Comparison of ENCODE assay signal across 11 cellular contexts in genomic region chr6:119055069-119055468, GRCh38. TPM values are rescaled to one million over a fixed set of nuclear protein-coding genes. Genes with fewer than 3 reads are reported as not detected.
"Had no signal": no experiment of that assay in that cellular context is flagged by ENCODE, and none has a peak within 500 bp of the region (broad histone marks: within the 10 kb centered on the region; RNA-seq: fewer than 3 reads in every experiment).

No MANE protein-coding gene starts in this region.

- H3K4me3 ChIP-seq: GM23338, K562 had no signal

- DNase-seq: H9, HCEC 1CT, HFFc6, IMR-90, KG1 had no signal

- FAIRE-seq: H1, H54, HTR-8/SVneo, K562 had no signal

- H3K27ac Mint-ChIP-seq: HFFc6 had no signal

- H3K4me3 Mint-ChIP-seq: GM23338, H9, HFFc6 had no signal

RNA-seq across cellular contexts. Expression of gene FAM184A, which starts 23.4 kb away (rescaled TPM):
- total RNA-seq: HFFc6, HT-29, IMR-90 had no signal
